25 cellular contexts compared by ENCODE assay signal in genomic region chr3:114089675-114090074, GRCh38.
"Had no signal": no experiment of that assay in that cellular context is flagged by ENCODE, and none has a peak within 500 bp of the region (broad histone marks: within the 10 kb centered on the region; RNA-seq: fewer than 3 reads in every experiment).

No MANE protein-coding gene starts in this region.

- H3K4me3 ChIP-seq: cardiac muscle cell, coronary artery, gastrocnemius medialis, left ventricle myocardium inferior, ovary, skin epidermis, thoracic aorta had no signal

- ATAC-seq: activated T-cell treated with anti-CD3 and anti-CD28 coated beads, Interleukin-2, amount 50 U/mL, for 72 hours; effector memory CD8-positive, alpha-beta T cell; gastrocnemius medialis; sciatic nerve; stimulated activated naive CD8-positive, alpha-beta T cell treated with anti-CD3 and anti-CD28 coated beads, Interleukin-15, Interleukin-2, amounts not matched to agents 100 U/mL and 50 U/mL, for 24 hours had no signal

- H3K9me3 ChIP-seq: gastrocnemius medialis, left ventricle myocardium inferior, ovary, thoracic aorta had no signal

- H3K27me3 ChIP-seq: cardiac muscle cell, gastrocnemius medialis, ovary had no signal

- H3K36me3 ChIP-seq: ovary had no signal

- FAIRE-seq: islet of Langerhans, urothelium cell line had no signal

- DNase-seq: activated CD4-positive, alpha-beta T cell treated with anti-CD3 and anti-CD28 coated beads for 4 hours; activated CD4-positive, alpha-beta T cell treated with anti-CD3 and anti-CD28 coated beads, Interleukin-2, amount 50 U/mL, for 4 hours; activated naive CD4-positive, alpha-beta T cell treated with Interleukin-2 at 50 U/mL for 16 hours; activated T-cell treated with anti-CD3 and anti-CD28 coated beads for 4 hours; activated T-cell treated with anti-CD3 and anti-CD28 coated beads, Interleukin-2, amount 50 U/mL, for 72 hours; aorta; effector memory CD8-positive, alpha-beta T cell; erythroblast; gastrocnemius medialis; glutamatergic neuron; left ventricle myocardium inferior; naive B cell; nephron progenitor cell; ovary; retina; stimulated activated CD4-positive, alpha-beta T cell treated with anti-CD3 and anti-CD28 coated beads, Interleukin-12 subunit alpha, Interleukin-12 subunit beta, amount 100 ng/mL, for 4 hours; stimulated activated CD4-positive, alpha-beta T cell treated with anti-CD3 and anti-CD28 coated beads, Interleukin-4, amount 100 ng/mL, for 1 hour; stimulated activated naive CD8-positive, alpha-beta T cell treated with anti-CD3 and anti-CD28 coated beads, Interleukin-15, Interleukin-2, amounts not matched to agents 100 U/mL and 50 U/mL, for 24 hours had no signal

- H3K27ac ChIP-seq: cardiac muscle cell, coronary artery, gastrocnemius medialis, left ventricle myocardium inferior, ovary, skin epidermis, thoracic aorta had no signal
